11 cellular contexts compared by ENCODE assay signal in the genomic region with DNA sequence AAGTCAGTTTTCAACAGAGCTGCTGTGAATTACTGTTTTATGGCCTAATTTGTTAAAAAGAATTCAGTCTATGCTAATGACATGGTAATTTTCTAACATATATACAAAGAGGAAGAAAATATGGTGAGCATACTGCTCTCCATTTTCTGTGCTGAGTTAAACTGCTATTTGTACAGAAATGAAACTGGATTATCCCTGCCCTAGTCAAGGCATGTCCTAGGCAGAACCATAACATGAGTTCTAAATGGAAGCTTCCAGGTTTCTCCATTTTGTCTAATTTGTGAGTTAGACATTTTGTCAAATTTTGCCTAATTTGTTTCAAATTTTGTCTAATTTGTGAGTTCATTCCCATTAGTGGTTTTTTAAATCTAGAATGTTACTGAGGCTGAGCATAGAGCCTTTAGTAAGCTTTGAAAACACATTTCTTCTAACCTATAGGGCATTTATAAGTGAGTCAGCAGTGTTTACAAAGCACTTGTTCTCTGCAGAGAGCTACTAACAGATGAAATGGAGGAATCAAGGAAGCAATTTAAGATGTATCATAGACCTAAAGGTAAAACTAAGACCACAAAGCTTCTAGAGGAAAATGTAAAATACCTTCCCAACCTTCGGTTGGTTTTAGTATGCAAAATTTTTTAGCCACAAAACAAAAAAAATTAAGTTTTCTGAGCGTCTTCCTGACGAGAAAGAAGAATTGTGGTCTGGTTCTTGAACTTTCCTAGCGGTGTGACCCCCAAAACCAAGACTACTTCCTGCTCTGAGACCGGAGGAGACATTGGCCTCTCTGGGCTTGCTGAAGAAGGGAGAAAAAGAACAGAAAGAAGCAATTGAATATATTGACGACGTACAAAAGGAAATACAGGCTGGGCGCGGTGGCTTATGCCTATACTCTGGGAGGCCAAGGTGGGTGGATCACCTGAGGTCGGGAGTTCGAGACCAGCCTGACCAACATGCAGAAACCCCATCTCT. TPM values are rescaled to one million over a fixed set of nuclear protein-coding genes. Genes with fewer than 3 reads are reported as not detected.
A peak's percentile ranks its signal among the peaks of the same experiment; 100 is the strongest.
DNase-seq lines count a peak whose midpoint lies in the region; ATAC-seq and TF ChIP-seq lines count a peak whose summit lies in the region.
"Had no signal": no experiment of that assay in that cellular context is flagged by ENCODE, and none has a peak within 500 bp of the region (broad histone marks: within the 10 kb centered on the region; RNA-seq: fewer than 3 reads in every experiment).

No MANE protein-coding gene starts in this region.

- BruUV-seq in Calu3 (replicated peaks; lab: Mats Ljungman, UMichigan) = no TSS peak

- peak; percentile 48 for ATAC-seq in GM18511 (IDR thresholded peaks at IDR 0.05; ENCODE audit: unreplicated experiment)
- peak; percentile 42 for ATAC-seq in GM21786 (IDR thresholded peaks at IDR 0.05; ENCODE audit: unreplicated experiment)

- H3K9me3 ChIP-seq in iPS-18a (ENCODE audit: control insufficient read depth, low read depth, low read length) = no peaks in the 10 kb centered on the region

- H3K4me3 ChIP-seq in iPS-18a (ENCODE audit: low read length) = no peak overlapping the region
- H3K4me3 ChIP-seq: cardiac muscle cell had no signal

- peaks cover 13% of the 10 kb centered on the region for H3K4me1 ChIP-seq in iPS-18a (ENCODE audit: control insufficient read depth, low read depth, low read length)

- H3K9me3 Mint-ChIP-seq in Calu3 (ENCODE audit: low read depth, unreplicated experiment) = no peaks in the 10 kb centered on the region

- no peaks in the 10 kb centered on the region for H3K27me3 Mint-ChIP-seq in Calu3 (ENCODE audit: unreplicated experiment)

- H3K27me3 ChIP-seq in iPS-18a (ENCODE audit: control insufficient read depth, insufficient read depth, low read length) = no peaks in the 10 kb centered on the region
- H3K27me3 ChIP-seq: cardiac muscle cell had no signal

- peak overlapping the region; percentile 6 for H3K27ac ChIP-seq in iPS-18a (ENCODE audit: low read length)
- H3K27ac ChIP-seq: cardiac muscle cell had no signal

- no peak overlapping the region for H3K4me3 Mint-ChIP-seq in Calu3 (ENCODE audit: low read depth, unreplicated experiment)

- no peak overlapping the region for H3K9ac ChIP-seq in iPS-18a (ENCODE audit: low read length)

- H3K4me1 Mint-ChIP-seq in Calu3 (ENCODE audit: low read depth, unreplicated experiment) = no peaks in the 10 kb centered on the region

- TF ChIP-seq CTCF in Calu3 (IDR thresholded peaks at IDR 0.05; ENCODE audit: unreplicated experiment) = no peak

- peak; percentile 53 for DNase-seq in KG1 (lab: John Stamatoyannopoulos, UW)
- no peak for DNase-seq in GOT3 (lab: John Stamatoyannopoulos, UW)
- DNase-seq in Calu3 = no peak
- no peak for DNase-seq in NCI-H446 (lab: John Stamatoyannopoulos, UW)
- DNase-seq in effector CD8-positive, alpha-beta T cell (lab: John Stamatoyannopoulos, UW) = no peak

- CTCF ChIA-PET in Calu3 (lab: Charles Lee) = no interaction called here

- no peaks in the 10 kb centered on the region for H3K36me3 Mint-ChIP-seq in Calu3 (ENCODE audit: insufficient read depth, unreplicated experiment)

- no peaks in the 10 kb centered on the region for H3K36me3 ChIP-seq in iPS-18a (ENCODE audit: control insufficient read depth, low read depth, low read length)
- H3K36me3 ChIP-seq: cardiac muscle cell had no signal

- intact Hi-C loops in Calu3 (cut with micrococcal nuclease; ENCODE audit: unreplicated experiment) = no loop called here

- H3K27ac Mint-ChIP-seq in Calu3 (ENCODE audit: unreplicated experiment) = no peak overlapping the region

RNA-seq across cellular contexts. Expression of gene P2RY14, which starts 9.8 kb away (rescaled TPM):
- total RNA-seq in Calu3 (2022) = not detected in 2 replicates
- total RNA-seq: myocyte had no signal

RNA-seq across cellular contexts. Expression of gene GPR87, which starts 48.1 kb away (rescaled TPM):
- 1.2 and 1.5 TPM in 2 replicates for total RNA-seq in Calu3 (2022)
- total RNA-seq: cardiac muscle cell, myocyte, temporal lobe had no signal
